Comparison of ENCODE assay signal across 1 cellular context in the genomic region with DNA sequence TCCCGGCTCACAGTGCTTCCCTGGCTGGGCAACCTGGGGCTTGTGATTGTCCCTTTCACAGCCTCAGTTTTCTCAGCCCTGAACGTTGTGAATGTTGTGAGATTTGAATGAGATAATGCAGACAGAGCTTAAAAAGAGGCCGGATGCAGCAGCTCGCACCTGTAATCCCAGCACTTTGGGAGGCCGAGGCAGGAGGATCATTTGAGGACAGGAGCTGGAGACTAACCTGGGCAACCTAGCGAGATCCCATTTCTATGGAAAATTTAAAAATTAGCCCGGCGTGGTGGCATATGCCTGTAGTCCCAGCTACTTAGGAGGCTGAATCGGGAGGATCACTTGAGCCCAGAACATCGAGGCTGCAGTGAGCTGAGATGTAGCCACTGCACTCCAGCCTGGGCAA.
TF ChIP-seq lines count a peak whose summit lies in the region.

No MANE protein-coding gene starts in this region.

TF ChIP-seq in HepG2, 621 proteins besides CTCF, POLR2A, EP300 and RAD21:
- TF ChIP-seq ZNF569 (CRISPR knock-in tag; IDR thresholded peaks at IDR 0.05; ENCODE audit: borderline replicate concordance) (no peak), ZNF513 (CRISPR knock-in tag; conservative IDR thresholded peaks at IDR 0.05) (no peak), ZNF17 (CRISPR knock-in tag; IDR thresholded peaks at IDR 0.05) (no peak), MEIS1 (CRISPR knock-in tag; IDR thresholded peaks at IDR 0.05; ENCODE audit: borderline replicate concordance) (no peak), PBX2 (CRISPR knock-in tag; IDR thresholded peaks at IDR 0.05) (no peak), BRD4 (CRISPR knock-in tag; IDR thresholded peaks at IDR 0.05) (no peak), ZNF770 (CRISPR knock-in tag; IDR thresholded peaks at IDR 0.05) (peak; percentile 86), ZNF12 (CRISPR knock-in tag; IDR thresholded peaks at IDR 0.05) (no peak), ZNF644 (CRISPR knock-in tag; IDR thresholded peaks at IDR 0.05; ENCODE audit: low read depth) (no peak), ZNF121 (CRISPR knock-in tag; IDR thresholded peaks at IDR 0.05) (peak; percentile 73)
- TF ChIP-seq, protein P1, sequence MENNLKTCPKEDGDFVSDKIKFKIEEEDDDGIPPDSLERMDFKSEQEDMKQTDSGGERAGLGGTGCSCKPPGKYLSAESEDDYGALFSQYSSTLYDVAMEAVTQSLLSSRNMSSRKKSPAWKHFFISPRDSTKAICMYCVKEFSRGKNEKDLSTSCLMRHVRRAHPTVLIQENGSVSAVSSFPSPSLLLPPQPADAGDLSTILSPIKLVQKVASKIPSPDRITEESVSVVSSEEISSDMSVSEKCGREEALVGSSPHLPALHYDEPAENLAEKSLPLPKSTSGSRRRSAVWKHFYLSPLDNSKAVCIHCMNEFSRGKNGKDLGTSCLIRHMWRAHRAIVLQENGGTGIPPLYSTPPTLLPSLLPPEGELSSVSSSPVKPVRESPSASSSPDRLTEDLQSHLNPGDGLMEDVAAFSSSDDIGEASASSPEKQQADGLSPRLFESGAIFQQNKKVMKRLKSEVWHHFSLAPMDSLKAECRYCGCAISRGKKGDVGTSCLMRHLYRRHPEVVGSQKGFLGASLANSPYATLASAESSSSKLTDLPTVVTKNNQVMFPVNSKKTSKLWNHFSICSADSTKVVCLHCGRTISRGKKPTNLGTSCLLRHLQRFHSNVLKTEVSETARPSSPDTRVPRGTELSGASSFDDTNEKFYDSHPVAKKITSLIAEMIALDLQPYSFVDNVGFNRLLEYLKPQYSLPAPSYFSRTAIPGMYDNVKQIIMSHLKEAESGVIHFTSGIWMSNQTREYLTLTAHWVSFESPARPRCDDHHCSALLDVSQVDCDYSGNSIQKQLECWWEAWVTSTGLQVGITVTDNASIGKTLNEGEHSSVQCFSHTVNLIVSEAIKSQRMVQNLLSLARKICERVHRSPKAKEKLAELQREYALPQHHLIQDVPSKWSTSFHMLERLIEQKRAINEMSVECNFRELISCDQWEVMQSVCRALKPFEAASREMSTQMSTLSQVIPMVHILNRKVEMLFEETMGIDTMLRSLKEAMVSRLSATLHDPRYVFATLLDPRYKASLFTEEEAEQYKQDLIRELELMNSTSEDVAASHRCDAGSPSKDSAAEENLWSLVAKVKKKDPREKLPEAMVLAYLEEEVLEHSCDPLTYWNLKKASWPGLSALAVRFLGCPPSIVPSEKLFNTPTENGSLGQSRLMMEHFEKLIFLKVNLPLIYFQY (CRISPR knock-in tag; IDR thresholded peaks at IDR 0.05; ENCODE audit: borderline replicate concordance) = no peak
- TF ChIP-seq, protein P2, sequence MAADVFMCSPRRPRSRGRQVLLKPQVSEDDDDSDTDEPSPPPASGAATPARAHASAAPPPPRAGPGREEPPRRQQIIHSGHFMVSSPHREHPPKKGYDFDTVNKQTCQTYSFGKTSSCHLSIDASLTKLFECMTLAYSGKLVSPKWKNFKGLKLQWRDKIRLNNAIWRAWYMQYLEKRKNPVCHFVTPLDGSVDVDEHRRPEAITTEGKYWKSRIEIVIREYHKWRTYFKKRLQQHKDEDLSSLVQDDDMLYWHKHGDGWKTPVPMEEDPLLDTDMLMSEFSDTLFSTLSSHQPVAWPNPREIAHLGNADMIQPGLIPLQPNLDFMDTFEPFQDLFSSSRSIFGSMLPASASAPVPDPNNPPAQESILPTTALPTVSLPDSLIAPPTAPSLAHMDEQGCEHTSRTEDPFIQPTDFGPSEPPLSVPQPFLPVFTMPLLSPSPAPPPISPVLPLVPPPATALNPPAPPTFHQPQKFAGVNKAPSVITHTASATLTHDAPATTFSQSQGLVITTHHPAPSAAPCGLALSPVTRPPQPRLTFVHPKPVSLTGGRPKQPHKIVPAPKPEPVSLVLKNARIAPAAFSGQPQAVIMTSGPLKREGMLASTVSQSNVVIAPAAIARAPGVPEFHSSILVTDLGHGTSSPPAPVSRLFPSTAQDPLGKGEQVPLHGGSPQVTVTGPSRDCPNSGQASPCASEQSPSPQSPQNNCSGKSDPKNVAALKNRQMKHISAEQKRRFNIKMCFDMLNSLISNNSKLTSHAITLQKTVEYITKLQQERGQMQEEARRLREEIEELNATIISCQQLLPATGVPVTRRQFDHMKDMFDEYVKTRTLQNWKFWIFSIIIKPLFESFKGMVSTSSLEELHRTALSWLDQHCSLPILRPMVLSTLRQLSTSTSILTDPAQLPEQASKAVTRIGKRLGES (CRISPR knock-in tag; IDR thresholded peaks at IDR 0.05; ENCODE audit: borderline replicate concordance) = no peak
- TF ChIP-seq, protein P3, sequence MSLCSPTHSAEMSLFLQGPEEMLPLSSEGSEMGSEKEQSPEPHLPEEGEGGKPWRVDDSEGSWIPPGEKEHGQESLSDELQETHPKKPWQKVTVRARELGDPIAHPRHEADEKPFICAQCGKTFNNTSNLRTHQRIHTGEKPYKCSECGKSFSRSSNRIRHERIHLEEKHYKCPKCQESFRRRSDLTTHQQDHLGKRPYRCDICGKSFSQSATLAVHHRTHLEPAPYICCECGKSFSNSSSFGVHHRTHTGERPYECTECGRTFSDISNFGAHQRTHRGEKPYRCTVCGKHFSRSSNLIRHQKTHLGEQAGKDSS (CRISPR knock-in tag; IDR thresholded peaks at IDR 0.05; ENCODE audit: borderline replicate concordance, low read depth) = no peak
